Comparison of ENCODE assay signal across 8 cellular contexts in the genomic region with DNA sequence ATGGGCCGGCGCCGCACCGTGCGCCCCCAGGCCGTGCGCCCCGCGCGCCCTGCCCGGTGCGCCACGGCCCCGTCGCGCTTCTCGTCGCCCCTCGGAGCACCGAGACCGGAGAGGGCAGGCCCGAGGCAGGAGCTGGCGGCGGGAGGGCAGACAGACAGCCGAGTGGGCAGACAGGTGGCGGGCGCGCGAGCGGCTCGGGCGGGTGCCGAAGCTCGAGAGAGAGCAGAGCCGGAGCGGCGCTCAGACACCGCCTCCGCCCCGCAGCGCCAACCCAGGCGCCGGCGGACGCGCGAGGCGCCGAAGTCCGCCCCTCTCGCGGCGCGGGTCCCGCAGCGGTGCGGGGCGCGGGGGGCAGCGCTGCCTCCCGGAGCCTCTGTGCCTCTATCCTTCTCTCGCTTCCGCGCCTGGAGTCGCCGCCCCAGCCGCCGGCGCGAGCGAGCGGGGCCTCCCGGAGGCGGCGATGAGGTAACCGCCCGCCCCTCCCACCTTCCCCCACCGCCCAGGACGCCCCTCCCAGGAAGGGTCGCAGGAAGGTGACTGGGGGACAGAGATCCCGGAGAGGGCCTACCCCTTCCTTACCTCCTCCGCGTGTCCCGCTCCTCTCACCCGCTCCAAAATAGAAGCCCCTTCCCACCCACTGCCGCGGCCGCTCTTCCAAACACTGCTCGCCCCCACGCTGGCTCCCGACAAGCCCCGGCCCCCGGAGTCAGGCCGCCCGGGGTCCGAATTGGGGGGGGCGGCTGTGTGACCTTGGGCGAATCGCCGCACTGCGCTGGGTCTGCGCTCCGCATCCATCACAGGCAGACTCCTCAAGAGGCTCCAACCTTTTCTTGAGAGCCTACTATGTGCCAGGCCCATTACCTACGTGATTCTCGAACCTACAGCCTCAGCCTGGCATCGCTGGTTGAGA. TPM values are rescaled to one million over a fixed set of nuclear protein-coding genes. Genes with fewer than 3 reads are reported as not detected.
DNase-seq lines count a peak whose midpoint lies in the region; ATAC-seq and TF ChIP-seq lines count a peak whose summit lies in the region.

A gene with protein sequence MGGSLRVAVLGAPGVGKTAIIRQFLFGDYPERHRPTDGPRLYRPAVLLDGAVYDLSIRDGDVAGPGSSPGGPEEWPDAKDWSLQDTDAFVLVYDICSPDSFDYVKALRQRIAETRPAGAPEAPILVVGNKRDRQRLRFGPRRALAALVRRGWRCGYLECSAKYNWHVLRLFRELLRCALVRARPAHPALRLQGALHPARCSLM (minus strand): TSS at position 412 of the 910 bp plus-strand sequence. CDS start 451 bp downstream, outside the sequence.

- peaks cover 34 to 55% (median 44%) of the 10 kb centered on the region in 4 donors for H3K4me1 ChIP-seq in transverse colon

- 17 to 26% methylated on average over 43 to 47 of the region's 106 CpGs for WGBS in lower leg skin, 2 donors
- WGBS in transverse colon (ENCODE audit: low coverage in 1 of 2), 2 donors, result 6% methylated on average over 91 of the region's 106 CpGs; no CpG with 5 or more reads in 1 of the 2 donors

- TF ChIP-seq CTCF in lower leg skin (IDR thresholded peaks at IDR 0.05), result no peak
- TF ChIP-seq CTCF in transverse colon (IDR thresholded peaks at IDR 0.05), result no peak
- TF ChIP-seq CTCF in RWPE1 (conservative IDR thresholded peaks at IDR 0.05; ENCODE audit: low read depth), result no peak

- no peaks in the 10 kb centered on the region for H3K9me3 ChIP-seq in transverse colon

- H3K4me1 Mint-ChIP-seq in activated naive CD4-positive, alpha-beta T cell treated with anti-CD3 and anti-CD28 coated beads, Interleukin-2, amount 10 ng/mL, durations not matched to agents 7 days and 5 days, result peaks cover 35% of the 10 kb centered on the region
- H3K4me1 Mint-ChIP-seq in activated naive CD8-positive, alpha-beta T cell treated with anti-CD3 and anti-CD28 coated beads, Interleukin-2, amount 10 ng/mL, durations not matched to agents 7 days and 5 days, result peaks cover 17% of the 10 kb centered on the region

- peak; percentile 32 for DNase-seq in activated naive CD4-positive, alpha-beta T cell treated with anti-CD3 and anti-CD28 coated beads, Interleukin-2, amount 10 ng/mL, durations not matched to agents 7 days and 5 days
- DNase-seq in activated naive CD4-positive, alpha-beta T cell (lab: John Stamatoyannopoulos, UW), result no peak
- peak; percentile 56 for DNase-seq in activated naive CD8-positive, alpha-beta T cell treated with anti-CD3 and anti-CD28 coated beads, Interleukin-2, amount 10 ng/mL, durations not matched to agents 7 days and 5 days
- no peak for DNase-seq in lower leg skin (ENCODE audit: low spot score in 2 of 2)
- DNase-seq in transverse colon, result no peak
- DNase-seq in superior temporal gyrus (ENCODE audit: extremely low spot score), result no peak
- no peak for DNase-seq in stimulated activated naive CD4-positive, alpha-beta T cell treated with Interleukin-2 at 50 U/mL for 16 hours (lab: John Stamatoyannopoulos, UW)
- DNase-seq in RWPE1 (ENCODE audit: low spot score), result no peak

- H3K27me3 ChIP-seq in transverse colon, result peaks cover 42% of the 10 kb centered on the region

- peak within 1 kb of the TSS; percentile 52 for H3K4me3 Mint-ChIP-seq in activated naive CD4-positive, alpha-beta T cell treated with anti-CD3 and anti-CD28 coated beads, Interleukin-2, amount 10 ng/mL, durations not matched to agents 7 days and 5 days
- peak within 1 kb of the TSS; percentile 76 for H3K4me3 Mint-ChIP-seq in activated naive CD8-positive, alpha-beta T cell treated with anti-CD3 and anti-CD28 coated beads, Interleukin-2, amount 10 ng/mL, durations not matched to agents 7 days and 5 days

- peaks cover 83% of the 10 kb centered on the region for H3K27me3 Mint-ChIP-seq in activated naive CD4-positive, alpha-beta T cell treated with anti-CD3 and anti-CD28 coated beads, Interleukin-2, amount 10 ng/mL, durations not matched to agents 7 days and 5 days
- H3K27me3 Mint-ChIP-seq in activated naive CD8-positive, alpha-beta T cell treated with anti-CD3 and anti-CD28 coated beads, Interleukin-2, amount 10 ng/mL, durations not matched to agents 7 days and 5 days, result peaks cover 43% of the 10 kb centered on the region

- peaks cover 2% of the 10 kb centered on the region for H3K36me3 Mint-ChIP-seq in activated naive CD4-positive, alpha-beta T cell treated with anti-CD3 and anti-CD28 coated beads, Interleukin-2, amount 10 ng/mL, durations not matched to agents 7 days and 5 days
- H3K36me3 Mint-ChIP-seq in activated naive CD8-positive, alpha-beta T cell treated with anti-CD3 and anti-CD28 coated beads, Interleukin-2, amount 10 ng/mL, durations not matched to agents 7 days and 5 days, result peaks cover 1% of the 10 kb centered on the region

- peak within 1 kb of the TSS; percentile 32 for H3K4me3 ChIP-seq in lower leg skin (ENCODE audit: low read depth, poor library complexity, severe bottlenecking)
- H3K4me3 ChIP-seq in transverse colon, result peak within 1 kb of the TSS in 3 of 4 donors; percentile 17 to 45 (median 41)

- no peak within 1 kb of the TSS for H3K27ac ChIP-seq in transverse colon
- no peak within 1 kb of the TSS for H3K27ac ChIP-seq in RWPE1

- no peaks in the 10 kb centered on the region for H3K36me3 ChIP-seq in transverse colon

- POLR2A ChIA-PET in activated naive CD8-positive, alpha-beta T cell treated with anti-CD3 and anti-CD28 coated beads, Interleukin-2, amount 10 ng/mL, durations not matched to agents 7 days and 5 days (lab: Charles Lee), result no interaction called here
- POLR2A ChIA-PET in RWPE1 (lab: Yijun Ruan, JAX; ENCODE audit: low non-redundant PET), result no interaction called here

- in situ Hi-C loops in transverse colon (cut with MboI; ENCODE audit: low pct_ligation_motif_present in 1 of 4, low pct_unique_long_range_greater_than_20kb in 1 of 4, low sequenced_read_pairs in 3 of 4), result no loop called here

- intact Hi-C loops in lower leg skin (cut with DNase I; ENCODE audit: low total_unique reads) (no loop called here), transverse colon (cut with DNase I; ENCODE audit: low total_unique reads) (no loop called here)

- peak within 1 kb of the TSS; percentile 42 for H3K27ac Mint-ChIP-seq in activated naive CD4-positive, alpha-beta T cell treated with anti-CD3 and anti-CD28 coated beads, Interleukin-2, amount 10 ng/mL, durations not matched to agents 7 days and 5 days
- peak within 1 kb of the TSS; percentile 23 for H3K27ac Mint-ChIP-seq in activated naive CD8-positive, alpha-beta T cell treated with anti-CD3 and anti-CD28 coated beads, Interleukin-2, amount 10 ng/mL, durations not matched to agents 7 days and 5 days

- no peaks in the 10 kb centered on the region for H3K9me3 Mint-ChIP-seq in activated naive CD4-positive, alpha-beta T cell treated with anti-CD3 and anti-CD28 coated beads, Interleukin-2, amount 10 ng/mL, durations not matched to agents 7 days and 5 days
- H3K9me3 Mint-ChIP-seq in activated naive CD8-positive, alpha-beta T cell treated with anti-CD3 and anti-CD28 coated beads, Interleukin-2, amount 10 ng/mL, durations not matched to agents 7 days and 5 days, result no peaks in the 10 kb centered on the region

- CTCF ChIA-PET in activated naive CD4-positive, alpha-beta T cell treated with anti-CD3 and anti-CD28 coated beads, Interleukin-2, amount 10 ng/mL, durations not matched to agents 7 days and 5 days (lab: Charles Lee), result no interaction called here
- CTCF ChIA-PET in RWPE1 (lab: Yijun Ruan, JAX), result no interaction called here

- TF ChIP-seq POLR2A in lower leg skin (IDR thresholded peaks at IDR 0.05) (no peak), transverse colon (IDR thresholded peaks at IDR 0.05) (no peak)

- ATAC-seq in activated naive CD8-positive, alpha-beta T cell treated with anti-CD3 and anti-CD28 coated beads, Interleukin-2, amount 10 ng/mL, durations not matched to agents 7 days and 5 days (ENCODE audit: low read depth), result peak; percentile 33

- TF ChIP-seq EP300 in transverse colon (IDR thresholded peaks at IDR 0.05; ENCODE audit: low read depth), result no peak

RNA-seq across cellular contexts. Expression of the gene that starts here (rescaled TPM):
- 1 to 10 TPM in 1 of 2 experiments, under 1 TPM in 1; 0.80 to 1.1 TPM for total RNA-seq in activated naive CD8-positive, alpha-beta T cell treated with anti-CD3 and anti-CD28 coated beads, Interleukin-2, amount 10 ng/mL, durations not matched to agents 7 days and 5 days
- 1 to 10 TPM in 2 of 4 donors, under 1 TPM in 2; 0.17 to 2.9 (median 0.80) TPM for total RNA-seq in lower leg skin
- total RNA-seq in transverse colon, result 1 to 10 TPM in 3 of 4 donors, not detected in 1; 1.2 to 5.0 (median 2.4) TPM

Comparison
In these comparisons a context has a peak if more than half of its experiments do, and no peak if none do; other contexts are left out.
1. DNase-seq: peak in activated naive CD4-positive, alpha-beta T cell treated with anti-CD3 and anti-CD28 coated beads, Interleukin-2, amount 10 ng/mL, durations not matched to agents 7 days and 5 days (single experiment) and activated naive CD8-positive, alpha-beta T cell treated with anti-CD3 and anti-CD28 coated beads, Interleukin-2, amount 10 ng/mL, durations not matched to agents 7 days and 5 days (single experiment); none in activated naive CD4-positive, alpha-beta T cell (0 of 4), lower leg skin (0 of 2), transverse colon (single experiment), superior temporal gyrus (single experiment), stimulated activated naive CD4-positive, alpha-beta T cell treated with Interleukin-2 at 50 U/mL for 16 hours (single experiment) and RWPE1 (single experiment).